In genomic region chr2:233544079-233544690, GRCh38 we compare ENCODE assay signal across 22 cellular contexts. TPM values are rescaled to one million over a fixed set of nuclear protein-coding genes. Genes with fewer than 3 reads are reported as not detected.
A peak's percentile ranks its signal among the peaks of the same experiment; 100 is the strongest.
DNase-seq lines count a peak whose midpoint lies in the region; ATAC-seq and TF ChIP-seq lines count a peak whose summit lies in the region.
"Had no signal": no experiment of that assay in that cellular context is flagged by ENCODE, and none has a peak within 500 bp of the region (broad histone marks: within the 10 kb centered on the region; RNA-seq: fewer than 3 reads in every experiment).

No MANE protein-coding gene starts in this region.

- no peaks in the 10 kb centered on the region for H3K79me2 ChIP-seq in mesendoderm (ENCODE audit: control insufficient read depth, insufficient read depth, low read length)

- no peak overlapping the region for H3K4me3 Mint-ChIP-seq in WTC11
- H3K4me3 Mint-ChIP-seq: activated naive CD8-positive, alpha-beta T cell treated with anti-CD3 and anti-CD28 coated beads, Interleukin-2, amount 50 U/mL, for 24 hours; neural crest cell had no signal

- POLR2A ChIA-PET in WTC11 (lab: Charles Lee): no interaction called here

- no peak overlapping the region; the same call in 1 of the 2 replicates for H3K27ac Mint-ChIP-seq in WTC11
- H3K27ac Mint-ChIP-seq: activated naive CD8-positive, alpha-beta T cell treated with anti-CD3 and anti-CD28 coated beads, Interleukin-2, amount 50 U/mL, for 24 hours had no signal

- ATAC-seq in WTC11 (peak; percentile 63), GM21576 (IDR thresholded peaks at IDR 0.05; ENCODE audit: unreplicated experiment) (no peak)
- ATAC-seq: activated naive CD8-positive, alpha-beta T cell treated with anti-CD3 and anti-CD28 coated beads, Interleukin-2, amount 50 U/mL, for 24 hours; SK-N-SH treated with all-trans-retinoic acid at 6 μM for 48 hours had no signal

- no peak overlapping the region for H3K23ac ChIP-seq in mesendoderm (ENCODE audit: low read length)

- no peaks in the 10 kb centered on the region for H3K79me1 ChIP-seq in mesendoderm (ENCODE audit: low read length)

- TF ChIP-seq CTCF in WTC11 (IDR thresholded peaks at IDR 0.05): no peak

- no peak overlapping the region for H3K4me3 ChIP-seq in BLaER1 treated with 17β-estradiol and CSF1 and Interleukin-3, amounts not matched to agents 10 nM and 100 nM
- H3K4me3 ChIP-seq in mesendoderm (ENCODE audit: low read length): no peak overlapping the region

- CTCF ChIA-PET in WTC11 (lab: Charles Lee): no interaction called here

- no peak for DNase-seq in WTC11 (ENCODE audit: low spot score)
- peak; percentile 76 for DNase-seq in glomerular visceral epithelial cell (ENCODE audit: extremely low spot score)
- DNase-seq in mesendoderm: peak; percentile 7
- no peak for DNase-seq in cerebellum (ENCODE audit: low spot score)
- DNase-seq in DMS 273 (lab: John Stamatoyannopoulos, UW; ENCODE audit: unreplicated experiment): no peak
- no peak for DNase-seq in putamen (ENCODE audit: low spot score)
- DNase-seq: activated CD4-positive, alpha-beta T cell treated with anti-CD3 and anti-CD28 coated beads, Interleukin-2, amount 50 U/mL, for 1 hour; activated effector memory CD4-positive, alpha-beta T cell treated with anti-CD3 and anti-CD28 coated beads, Interleukin-2, amount 50 U/mL, for 16 hours; activated naive CD8-positive, alpha-beta T cell treated with anti-CD3 and anti-CD28 coated beads, Interleukin-2, amount 50 U/mL, for 24 hours; GDM1; head of caudate nucleus; KG1; midbrain; MV-4-11; NCI-H1694 treated with DMSO at 0.1 percent for 48 hours; NCI-H69 had no signal

- no peak overlapping the region for H3K18ac ChIP-seq in mesendoderm (ENCODE audit: low read length)

- H4K8ac ChIP-seq in mesendoderm (ENCODE audit: low read depth, low read length): no peak overlapping the region

- 0 out of 22 replicates have a peak, but pooled peaks cover 0 to 6% (median 0%) of the 10 kb centered on the region in 11 experiments for H3K9me3 ChIP-seq in BLaER1 treated with 17β-estradiol and CSF1 and Interleukin-3, amounts not matched to agents 10 nM and 100 nM (replicated peaks in 1 of 11)

- no peak overlapping the region for H2BK5ac ChIP-seq in mesendoderm (ENCODE audit: low read length)

- no peak overlapping the region for H3K27ac ChIP-seq in BLaER1 treated with 17β-estradiol and CSF1 and Interleukin-3, amounts not matched to agents 10 nM and 100 nM
- no peak overlapping the region for H3K27ac ChIP-seq in mesendoderm (ENCODE audit: low read depth, low read length)
- H3K27ac ChIP-seq: RWPE1, VCaP had no signal

- peak overlapping the region; percentile 38 for H2BK120ac ChIP-seq in mesendoderm (ENCODE audit: low read depth, low read length)

- peaks cover 15% of the 10 kb centered on the region for H3K4me1 Mint-ChIP-seq in WTC11
- H3K4me1 Mint-ChIP-seq: activated naive CD8-positive, alpha-beta T cell treated with anti-CD3 and anti-CD28 coated beads, Interleukin-2, amount 50 U/mL, for 24 hours; neural crest cell had no signal

- peaks cover 0 to 92% (median 13%) of the 10 kb centered on the region in 11 experiments; a peak in 13 of 22 replicates for H3K36me3 ChIP-seq in BLaER1 treated with 17β-estradiol and CSF1 and Interleukin-3, amounts not matched to agents 10 nM and 100 nM
- H3K36me3 ChIP-seq in mesendoderm (ENCODE audit: control insufficient read depth, insufficient read depth, low read length): no peaks in the 10 kb centered on the region

- no peaks in the 10 kb centered on the region for H3K27me3 ChIP-seq in BLaER1 treated with 17β-estradiol and CSF1 and Interleukin-3, amounts not matched to agents 10 nM and 100 nM
- H3K27me3 ChIP-seq in mesendoderm (ENCODE audit: insufficient read depth, low read length, poor library complexity): no peaks in the 10 kb centered on the region

- no peak overlapping the region for H2AK5ac ChIP-seq in mesendoderm (ENCODE audit: low read length)

- H3K36me3 Mint-ChIP-seq in WTC11: no peaks in the 10 kb centered on the region

- no peak overlapping the region for H4K5ac ChIP-seq in mesendoderm (ENCODE audit: low read length)

- H3K27me3 Mint-ChIP-seq in WTC11 (ENCODE audit: low read depth): no peaks in the 10 kb centered on the region
- H3K27me3 Mint-ChIP-seq: activated naive CD8-positive, alpha-beta T cell treated with anti-CD3 and anti-CD28 coated beads, Interleukin-2, amount 50 U/mL, for 24 hours had no signal

- H3K4me1 ChIP-seq in BLaER1 treated with 17β-estradiol and CSF1 and Interleukin-3, amounts not matched to agents 10 nM and 100 nM: peaks cover 0 to 18% (median 12%) of the 10 kb centered on the region in 10 experiments; a peak in 13 of 20 replicates
- no peaks in the 10 kb centered on the region for H3K4me1 ChIP-seq in mesendoderm (ENCODE audit: control insufficient read depth, low read depth, low read length)

- H4K20me1 ChIP-seq in BLaER1 treated with 17β-estradiol and CSF1 and Interleukin-3, amounts not matched to agents 10 nM and 100 nM: no peaks in the 10 kb centered on the region

- no CpG with 5 or more reads among the region's 6 CpGs for WGBS in mesendoderm (ENCODE audit: extremely low coverage, insufficient coverage, low lambda C conversion rate)

- peak overlapping the region in 9 of 11 experiments; percentile 21 to 63 (median 36); a peak in 17 of 22 replicates for H3K4me2 ChIP-seq in BLaER1 treated with 17β-estradiol and CSF1 and Interleukin-3, amounts not matched to agents 10 nM and 100 nM
- no peak overlapping the region for H3K4me2 ChIP-seq in mesendoderm (ENCODE audit: low read length)

- no peak overlapping the region for H3K9ac ChIP-seq in BLaER1 treated with 17β-estradiol and CSF1 and Interleukin-3, amounts not matched to agents 10 nM and 100 nM
- no peak overlapping the region for H3K9ac ChIP-seq in mesendoderm (ENCODE audit: low read length)

- no peak overlapping the region for H3K56ac ChIP-seq in mesendoderm (ENCODE audit: low read length)

- H3K9me3 Mint-ChIP-seq in WTC11: no peaks in the 10 kb centered on the region; the same call in 1 of the 2 replicates
- H3K9me3 Mint-ChIP-seq: activated naive CD8-positive, alpha-beta T cell treated with anti-CD3 and anti-CD28 coated beads, Interleukin-2, amount 50 U/mL, for 24 hours; neural crest cell had no signal

- no peak overlapping the region for H3K4ac ChIP-seq in mesendoderm (ENCODE audit: low read depth, low read length)

- no peak overlapping the region for H2BK15ac ChIP-seq in mesendoderm (replicated peaks; ENCODE audit: low read depth)

TF ChIP-seq in WTC11, 78 proteins besides CTCF, POLR2A, EP300 and RAD21:
- no peak for TF ChIP-seq ZNF281 (CRISPR knock-in tag; IDR thresholded peaks at IDR 0.05)
- TF ChIP-seq, protein P1, sequence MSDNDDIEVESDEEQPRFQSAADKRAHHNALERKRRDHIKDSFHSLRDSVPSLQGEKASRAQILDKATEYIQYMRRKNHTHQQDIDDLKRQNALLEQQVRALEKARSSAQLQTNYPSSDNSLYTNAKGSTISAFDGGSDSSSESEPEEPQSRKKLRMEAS (CRISPR knock-in tag; IDR thresholded peaks at IDR 0.05): no peak
- TF ChIP-seq, protein P2, sequence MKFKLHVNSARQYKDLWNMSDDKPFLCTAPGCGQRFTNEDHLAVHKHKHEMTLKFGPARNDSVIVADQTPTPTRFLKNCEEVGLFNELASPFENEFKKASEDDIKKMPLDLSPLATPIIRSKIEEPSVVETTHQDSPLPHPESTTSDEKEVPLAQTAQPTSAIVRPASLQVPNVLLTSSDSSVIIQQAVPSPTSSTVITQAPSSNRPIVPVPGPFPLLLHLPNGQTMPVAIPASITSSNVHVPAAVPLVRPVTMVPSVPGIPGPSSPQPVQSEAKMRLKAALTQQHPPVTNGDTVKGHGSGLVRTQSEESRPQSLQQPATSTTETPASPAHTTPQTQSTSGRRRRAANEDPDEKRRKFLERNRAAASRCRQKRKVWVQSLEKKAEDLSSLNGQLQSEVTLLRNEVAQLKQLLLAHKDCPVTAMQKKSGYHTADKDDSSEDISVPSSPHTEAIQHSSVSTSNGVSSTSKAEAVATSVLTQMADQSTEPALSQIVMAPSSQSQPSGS (CRISPR knock-in tag; IDR thresholded peaks at IDR 0.05; ENCODE audit: borderline replicate concordance, low read depth): no peak

RNA-seq across cellular contexts. Expression of gene USP40, which starts 22.4 kb away (rescaled TPM):
- 9.7 to 13.6 TPM (median 10.3 TPM) in 3 replicates for total RNA-seq in WTC11 (2021)
- 8.1 TPM for polyA plus RNA-seq in mesendoderm (2013, experiment 1 of 2)
- polyA plus RNA-seq in mesendoderm (2013, experiment 2 of 2): 12.6 TPM
- 26.1 TPM for total RNA-seq in cerebellum

Comparison
In these comparisons a context has a peak if more than half of its experiments do, and no peak if none do; other contexts are left out.
1. DNase-seq: peak in glomerular visceral epithelial cell (single experiment) and mesendoderm (single experiment); none in WTC11 (single experiment), cerebellum (single experiment), DMS 273 (single experiment) and putamen (single experiment).